Comparison of ENCODE assay signal across 25 cellular contexts in genomic region chr9:112605963-112606699, GRCh38.
A peak's percentile ranks its signal among the peaks of the same experiment; 100 is the strongest.
DNase-seq lines count a peak whose midpoint lies in the region; ATAC-seq lines count a peak whose summit lies in the region.
"Had no signal": no experiment of that assay in that cellular context is flagged by ENCODE, and none has a peak within 500 bp of the region (broad histone marks: within the 10 kb centered on the region; RNA-seq: fewer than 3 reads in every experiment).

No MANE protein-coding gene starts in this region.

- peaks cover 13% of the 10 kb centered on the region for H3K4me1 Mint-ChIP-seq in activated CD4-positive, alpha-beta T cell treated with anti-CD3 and anti-CD28 coated beads for 36 hours
- peaks cover 8 to 15% of the 10 kb centered on the region in 2 donors for H3K4me1 Mint-ChIP-seq in stimulated activated naive B cell treated with anti-CD40 and anti-IgM and Interleukin-4, amounts not matched to agents 10 μg/mL and 1 μg/mL and 100 μg/mL, for 72 hours

- CTCF ChIA-PET in activated CD4-positive, alpha-beta T cell treated with anti-CD3 and anti-CD28 coated beads for 36 hours (lab: Charles Lee) = interaction anchor here (0.7 kb wide), 1 partner anchor 151 kb away, joined by 3 read pairs; no protein-coding TSS in a partner anchor

- H3K4me3 Mint-ChIP-seq in activated CD4-positive, alpha-beta T cell treated with anti-CD3 and anti-CD28 coated beads for 36 hours = no peak overlapping the region
- H3K4me3 Mint-ChIP-seq in stimulated activated naive B cell treated with anti-CD40 and anti-IgM and Interleukin-4, amounts not matched to agents 10 μg/mL and 1 μg/mL and 100 μg/mL, for 72 hours = no peak overlapping the region
- H3K4me3 Mint-ChIP-seq: endodermal cell, type B pancreatic cell had no signal

- no peaks in the 10 kb centered on the region for H3K36me3 Mint-ChIP-seq in activated CD4-positive, alpha-beta T cell treated with anti-CD3 and anti-CD28 coated beads for 36 hours (ENCODE audit: low read depth)
- H3K36me3 Mint-ChIP-seq in stimulated activated naive B cell treated with anti-CD40 and anti-IgM and Interleukin-4, amounts not matched to agents 10 μg/mL and 1 μg/mL and 100 μg/mL, for 72 hours = peaks cover 2 to 4% of the 10 kb centered on the region in 2 donors
- H3K36me3 Mint-ChIP-seq: type B pancreatic cell had no signal

- DNase-seq in activated CD4-positive, alpha-beta T cell treated with anti-CD3 and anti-CD28 coated beads for 36 hours = no peak
- no peak for DNase-seq in activated CD4-positive, alpha-beta T cell treated with anti-CD3 and anti-CD28 coated beads, Interleukin-2, amount 50 U/mL, for 1 hour
- DNase-seq in stimulated activated naive B cell treated with anti-CD40 and anti-IgM and Interleukin-4, amounts not matched to agents 10 μg/mL and 1 μg/mL and 100 μg/mL, for 72 hours = no peak
- DNase-seq in G401 (ENCODE audit: low spot score) = no peak
- no peak for DNase-seq in NCI-H1694 treated with DMSO at 0.1 percent for 48 hours (lab: John Stamatoyannopoulos, UW)
- DNase-seq: 8988T; activated CD4-positive, alpha-beta T cell treated with anti-CD3 and anti-CD28 coated beads for 4 hours; BE2C; brain microvascular endothelial cell; colonic mucosa; COR-L47; DND-41; endodermal cell; IMR-90; mammary epithelial cell; NCI-H2227 treated with DMSO at 0.1 percent for 48 hours; NCI-H774; OCI-M1; Right ventricle myocardium superior; stimulated activated CD4-positive, alpha-beta T cell treated with anti-CD3 and anti-CD28 coated beads, Interleukin-4, amount 100 ng/mL, for 1 hour; stomach had no signal

- ATAC-seq in activated CD4-positive, alpha-beta T cell treated with anti-CD3 and anti-CD28 coated beads for 36 hours = peak; percentile 33
- ATAC-seq in GM21515 (IDR thresholded peaks at IDR 0.05; ENCODE audit: unreplicated experiment) (peak; percentile 28), HG02885 (IDR thresholded peaks at IDR 0.05; ENCODE audit: poor library complexity, unreplicated experiment) (peak; percentile 34), GM21723 (IDR thresholded peaks at IDR 0.05; ENCODE audit: unreplicated experiment) (no peak)
- ATAC-seq in stimulated activated naive B cell treated with anti-CD40 and anti-IgM and Interleukin-4, amounts not matched to agents 10 μg/mL and 1 μg/mL and 100 μg/mL, for 72 hours (replicated peaks) = peak in 1 of 2 donors; percentile 47

- POLR2A ChIA-PET in activated CD4-positive, alpha-beta T cell treated with anti-CD3 and anti-CD28 coated beads for 36 hours (lab: Charles Lee) = no interaction called here

- no peaks in the 10 kb centered on the region for H3K9me3 Mint-ChIP-seq in activated CD4-positive, alpha-beta T cell treated with anti-CD3 and anti-CD28 coated beads for 36 hours (ENCODE audit: low read depth)
- no peaks in the 10 kb centered on the region for H3K9me3 Mint-ChIP-seq in stimulated activated naive B cell treated with anti-CD40 and anti-IgM and Interleukin-4, amounts not matched to agents 10 μg/mL and 1 μg/mL and 100 μg/mL, for 72 hours
- H3K9me3 Mint-ChIP-seq: endodermal cell, type B pancreatic cell had no signal

- peak overlapping the region; percentile 45 for H3K27ac Mint-ChIP-seq in activated CD4-positive, alpha-beta T cell treated with anti-CD3 and anti-CD28 coated beads for 36 hours
- peak overlapping the region; percentile 1 for H3K27ac Mint-ChIP-seq in stimulated activated naive B cell treated with anti-CD40 and anti-IgM and Interleukin-4, amounts not matched to agents 10 μg/mL and 1 μg/mL and 100 μg/mL, for 72 hours
- H3K27ac Mint-ChIP-seq: endodermal cell, type B pancreatic cell had no signal

- in situ Hi-C loops in G401 (cut with HindIII; ENCODE audit: low sequenced_read_pairs) = no loop called here

- no peaks in the 10 kb centered on the region for H3K27me3 Mint-ChIP-seq in activated CD4-positive, alpha-beta T cell treated with anti-CD3 and anti-CD28 coated beads for 36 hours
- no peaks in the 10 kb centered on the region for H3K27me3 Mint-ChIP-seq in stimulated activated naive B cell treated with anti-CD40 and anti-IgM and Interleukin-4, amounts not matched to agents 10 μg/mL and 1 μg/mL and 100 μg/mL, for 72 hours
- H3K27me3 Mint-ChIP-seq: type B pancreatic cell had no signal

- intact Hi-C loops in activated CD4-positive, alpha-beta T cell treated with anti-CD3 and anti-CD28 coated beads for 36 hours (cut with DNase I, micrococcal nuclease) = no loop called here
